17 cellular contexts compared by ENCODE assay signal in the genomic region with DNA sequence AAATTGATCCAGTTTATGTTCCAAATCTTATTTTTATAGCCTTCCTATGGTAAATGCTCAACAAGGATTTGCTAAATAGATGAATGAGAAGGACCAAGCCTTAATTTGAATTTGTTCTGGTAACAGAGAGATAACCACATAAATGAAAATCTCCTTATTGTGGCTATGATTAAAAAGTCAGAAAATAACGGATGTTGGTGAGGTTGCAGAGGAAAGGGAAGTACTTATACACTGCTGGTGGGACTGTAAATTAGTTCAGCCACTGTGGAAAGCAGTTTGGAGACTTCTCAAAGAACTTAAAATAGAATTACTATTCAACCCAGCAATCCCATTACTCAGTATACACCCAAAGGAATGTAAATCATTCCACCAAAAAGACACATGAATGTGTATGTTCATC.
"Had no signal": no experiment of that assay in that cellular context is flagged by ENCODE, and none has a peak within 500 bp of the region (broad histone marks: within the 10 kb centered on the region; RNA-seq: fewer than 3 reads in every experiment).

No MANE protein-coding gene starts in this region.

- H3K27me3 Mint-ChIP-seq: activated CD4-positive, alpha-beta T cell treated with anti-CD3 and anti-CD28 coated beads, Interleukin-2, amount 10 ng/mL, durations not matched to agents 7 days and 5 days; activated naive CD4-positive, alpha-beta T cell treated with anti-CD3 and anti-CD28 coated beads, Interleukin-2, amount 50 U/mL, for 24 hours; activated T-cell treated with anti-CD3 and anti-CD28 coated beads, Interleukin-2, amount 50 U/mL, for 24 hours; naive thymus-derived CD4-positive, alpha-beta T cell; stimulated activated naive CD8-positive, alpha-beta T cell treated with anti-CD3 and anti-CD28 coated beads, Interleukin-15, amount 100 ng/mL, for 72 hours had no signal

- H3K9me3 ChIP-seq: gastrocnemius medialis, heart right ventricle, left lung, ovary, right lobe of liver, upper lobe of left lung had no signal

- H3K36me3 ChIP-seq: ovary had no signal

- H3K27me3 ChIP-seq: gastrocnemius medialis, heart right ventricle, left lung, ovary, right lobe of liver, upper lobe of left lung had no signal

- H3K4me1 ChIP-seq: heart right ventricle, left lung, right lobe of liver, upper lobe of left lung had no signal

- DNase-seq: activated CD4-positive, alpha-beta T cell treated with anti-CD3 and anti-CD28 coated beads, Interleukin-2, amount 10 ng/mL, durations not matched to agents 7 days and 5 days; activated CD4-positive, CD25-positive, alpha-beta regulatory T cell; activated effector memory CD4-positive, alpha-beta T cell treated with Interleukin-2 at 50 U/mL for 16 hours; activated T-cell treated with anti-CD3 and anti-CD28 coated beads, Interleukin-2, amount 50 U/mL, for 24 hours; amniotic stem cell; erythroblast; gastrocnemius medialis; heart right ventricle; kidney; left lung; naive thymus-derived CD4-positive, alpha-beta T cell; ovary; right lobe of liver; stimulated activated naive CD8-positive, alpha-beta T cell treated with anti-CD3 and anti-CD28 coated beads, Interleukin-15, amount 100 ng/mL, for 72 hours; upper lobe of left lung had no signal

- H3K27ac Mint-ChIP-seq: activated naive CD4-positive, alpha-beta T cell treated with anti-CD3 and anti-CD28 coated beads, Interleukin-2, amount 50 U/mL, for 24 hours; activated T-cell treated with anti-CD3 and anti-CD28 coated beads, Interleukin-2, amount 50 U/mL, for 24 hours; naive thymus-derived CD4-positive, alpha-beta T cell; stimulated activated naive CD8-positive, alpha-beta T cell treated with anti-CD3 and anti-CD28 coated beads, Interleukin-15, amount 100 ng/mL, for 72 hours; T-helper 1 cell treated with Interleukin-12 subunit alpha and Interleukin-12 subunit beta and Interleukin-4 antibody, amounts not matched to agents 30 μg/mL and 1 μg/mL, for 36 hours had no signal

- H3K4me3 ChIP-seq: gastrocnemius medialis, heart right ventricle, left lung, ovary, right lobe of liver, upper lobe of left lung had no signal

- H3K27ac ChIP-seq: gastrocnemius medialis, heart right ventricle, left lung, ovary, right lobe of liver, upper lobe of left lung had no signal

- ATAC-seq: gastrocnemius medialis; heart right ventricle; left lung; naive thymus-derived CD4-positive, alpha-beta T cell; right lobe of liver; stimulated activated naive CD8-positive, alpha-beta T cell treated with anti-CD3 and anti-CD28 coated beads, Interleukin-15, amount 100 ng/mL, for 72 hours had no signal

- H3K9me3 Mint-ChIP-seq: activated CD4-positive, alpha-beta T cell treated with anti-CD3 and anti-CD28 coated beads, Interleukin-2, amount 10 ng/mL, durations not matched to agents 7 days and 5 days; activated naive CD4-positive, alpha-beta T cell treated with anti-CD3 and anti-CD28 coated beads, Interleukin-2, amount 50 U/mL, for 24 hours; activated T-cell treated with anti-CD3 and anti-CD28 coated beads, Interleukin-2, amount 50 U/mL, for 24 hours; naive thymus-derived CD4-positive, alpha-beta T cell; stimulated activated naive CD8-positive, alpha-beta T cell treated with anti-CD3 and anti-CD28 coated beads, Interleukin-15, amount 100 ng/mL, for 72 hours; T-helper 1 cell treated with Interleukin-12 subunit alpha and Interleukin-12 subunit beta and Interleukin-4 antibody, amounts not matched to agents 30 μg/mL and 1 μg/mL, for 36 hours had no signal

- H3K4me3 Mint-ChIP-seq: activated CD4-positive, alpha-beta T cell treated with anti-CD3 and anti-CD28 coated beads, Interleukin-2, amount 10 ng/mL, durations not matched to agents 7 days and 5 days; activated naive CD4-positive, alpha-beta T cell treated with anti-CD3 and anti-CD28 coated beads, Interleukin-2, amount 50 U/mL, for 24 hours; activated T-cell treated with anti-CD3 and anti-CD28 coated beads, Interleukin-2, amount 50 U/mL, for 24 hours; naive thymus-derived CD4-positive, alpha-beta T cell; stimulated activated naive CD8-positive, alpha-beta T cell treated with anti-CD3 and anti-CD28 coated beads, Interleukin-15, amount 100 ng/mL, for 72 hours; T-helper 1 cell treated with Interleukin-12 subunit alpha and Interleukin-12 subunit beta and Interleukin-4 antibody, amounts not matched to agents 30 μg/mL and 1 μg/mL, for 36 hours had no signal
